Comparison of ENCODE assay signal across 10 cellular contexts in the genomic region with DNA sequence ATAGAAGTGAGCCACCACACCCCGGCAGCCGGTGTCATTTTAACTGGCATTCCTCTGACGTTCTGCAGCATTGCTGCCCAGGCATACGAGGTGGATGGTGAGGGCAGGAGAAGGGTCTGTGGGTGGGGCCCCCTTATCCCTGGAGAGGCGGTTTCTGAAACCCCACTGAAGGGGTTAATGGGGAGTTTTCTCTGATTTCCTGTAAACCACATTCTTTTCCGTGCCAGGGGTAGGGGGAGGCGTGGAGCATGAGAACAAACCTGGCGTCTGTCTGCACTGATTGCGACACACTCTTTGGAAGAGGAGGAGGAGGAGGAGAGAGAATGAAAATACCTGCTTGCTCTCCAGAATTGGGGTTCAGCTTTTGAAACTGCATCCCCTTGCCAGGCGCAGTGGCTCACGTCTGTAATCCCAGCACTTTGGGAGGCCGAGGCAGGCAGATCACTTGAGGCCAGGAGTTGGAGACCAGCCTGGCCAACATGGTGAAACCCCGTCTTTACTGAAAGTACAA. TPM values are rescaled to one million over a fixed set of nuclear protein-coding genes. Genes with fewer than 3 reads are reported as not detected.
A peak's percentile ranks its signal among the peaks of the same experiment; 100 is the strongest.
DNase-seq lines count a peak whose midpoint lies in the region; ATAC-seq and TF ChIP-seq lines count a peak whose summit lies in the region.
"Had no signal": no experiment of that assay in that cellular context is flagged by ENCODE, and none has a peak within 500 bp of the region (broad histone marks: within the 10 kb centered on the region; RNA-seq: fewer than 3 reads in every experiment).

No MANE protein-coding gene starts in this region.

- H3K4me3 ChIP-seq in PC-3 (ENCODE audit: low read length) (no peak overlapping the region), parathyroid adenoma (ENCODE audit: low read depth, low read length) (no peak overlapping the region), spleen (no peak overlapping the region)

- POLR2A ChIA-PET in PC-3 (lab: Charles Lee; ENCODE audit: unreplicated experiment), result no interaction called here

- H4K20me1 ChIP-seq in PC-3 (ENCODE audit: low read length), result no peaks in the 10 kb centered on the region

- TF ChIP-seq POLR2A in spleen (IDR thresholded peaks at IDR 0.05), result no peak

- no TSS peak for BruUV-seq in PC-3 (replicated peaks; lab: Mats Ljungman, UMichigan)

- H3K4me2 ChIP-seq in PC-3 (ENCODE audit: low read length), result peak overlapping the region; percentile 60
- H3K4me2 ChIP-seq in parathyroid adenoma (ENCODE audit: low read length), result no peak overlapping the region

- CTCF ChIA-PET in PC-3 (lab: Charles Lee), result no interaction called here

- H3K9me3 ChIP-seq in PC-3 (ENCODE audit: low read length) (no peaks in the 10 kb centered on the region), parathyroid adenoma (ENCODE audit: control insufficient read depth, low read length) (no peaks in the 10 kb centered on the region), spleen (no peaks in the 10 kb centered on the region)

- H3F3A ChIP-seq in PC-3 (ENCODE audit: low read length, unreplicated experiment), result no peaks in the 10 kb centered on the region

- no peak for TF ChIP-seq CTCF in PC-3 (conservative IDR thresholded peaks at IDR 0.05; ENCODE audit: low read depth, low read length)
- no peak for TF ChIP-seq CTCF in parathyroid adenoma (IDR thresholded peaks at IDR 0.05)
- no peak for TF ChIP-seq CTCF in spleen (IDR thresholded peaks at IDR 0.05 in 8 of 11, conservative IDR thresholded peaks at IDR 0.05 in 3 of 11)

- no peaks in the 10 kb centered on the region for H3K36me3 ChIP-seq in PC-3 (ENCODE audit: low read depth, low read length)
- no peaks in the 10 kb centered on the region for H3K36me3 ChIP-seq in parathyroid adenoma (ENCODE audit: control insufficient read depth, insufficient read depth, low read length)
- H3K36me3 ChIP-seq in spleen, result no peaks in the 10 kb centered on the region

- H3K9ac ChIP-seq in PC-3 (ENCODE audit: low read length) (no peak overlapping the region), parathyroid adenoma (no peak overlapping the region)

- H3K79me2 ChIP-seq in PC-3 (ENCODE audit: low read length) (no peaks in the 10 kb centered on the region), parathyroid adenoma (no peaks in the 10 kb centered on the region)

- H3K9me2 ChIP-seq in PC-3 (replicated peaks; ENCODE audit: low read length), result no peaks in the 10 kb centered on the region

- peak; percentile 42 for DNase-seq in AG08395 (ENCODE audit: low spot score)
- peak; percentile 50 for DNase-seq in PC-3
- peak; percentile 61 for DNase-seq in glomerular visceral epithelial cell (ENCODE audit: extremely low spot score)
- DNase-seq in DMS53 treated with DMSO at 0.1 percent for 48 hours (lab: John Stamatoyannopoulos, UW; ENCODE audit: unreplicated experiment), result no peak
- no peak for DNase-seq in spleen
- DNase-seq: NCI-H69 had no signal

- H2AFZ ChIP-seq in PC-3 (ENCODE audit: low read length) (peak overlapping the region; percentile 80), parathyroid adenoma (peak overlapping the region; percentile 41)

- ATAC-seq in PC-3 (no peak), GM19324 (IDR thresholded peaks at IDR 0.05; ENCODE audit: low FRiP score, unreplicated experiment) (no peak), GM21529 (IDR thresholded peaks at IDR 0.05; ENCODE audit: unreplicated experiment) (no peak)
- ATAC-seq: left colon had no signal

- H3K27ac ChIP-seq in PC-3 (ENCODE audit: low read length), result no peak overlapping the region
- H3K27ac ChIP-seq in parathyroid adenoma, result no peak overlapping the region
- H3K27ac ChIP-seq in spleen, result peak overlapping the region in 3 of 8 donors; percentile 2 to 15 (median 4)

- no peaks in the 10 kb centered on the region for H3K27me3 ChIP-seq in PC-3 (ENCODE audit: low read length)
- no peaks in the 10 kb centered on the region for H3K27me3 ChIP-seq in parathyroid adenoma (ENCODE audit: control insufficient read depth, insufficient read depth, low read length)
- H3K27me3 ChIP-seq in spleen (replicated peaks in 1 of 7), result no peaks in the 10 kb centered on the region

- intact Hi-C loops in PC-3 (cut with micrococcal nuclease), result no loop called here
- intact Hi-C loops in spleen (cut with DNase I; ENCODE audit: low total_unique reads), result loop anchor here (10.0 kb wide), 1 partner anchor 78 kb away; no protein-coding TSS in a partner anchor

- H3K4me1 ChIP-seq in PC-3 (ENCODE audit: insufficient read depth, low read length), result no peaks in the 10 kb centered on the region; the same call in 1 of the 2 replicates
- H3K4me1 ChIP-seq in parathyroid adenoma, result no peaks in the 10 kb centered on the region
- peaks cover 3 to 71% (median 48%) of the 10 kb centered on the region in 6 donors for H3K4me1 ChIP-seq in spleen

- 28 to 42% (median 33%) methylated on average over 13 of the region's 13 CpGs for WGBS in spleen, 5 donors

RNA-seq across cellular contexts. Expression of gene C3, which starts 2.7 kb away (rescaled TPM):
- total RNA-seq in PC-3 (2014; rRNA removed), result 13.3 and 16.9 TPM in 2 replicates
- total RNA-seq in spleen, result 10 to 100 TPM in 4 of 7 donors, 1 to 10 TPM in 3; 5.8 to 68.1 (median 19.7) TPM
- 100 to 1,000 TPM in 1 of 3 donors, 10 to 100 TPM in 2; 31.0 to 182 (median 34.1) TPM for polyA plus RNA-seq in spleen

RNA-seq across cellular contexts. Expression of gene GPR108, which starts 14.2 kb away (rescaled TPM):
- 59.0 and 78.7 TPM in 2 replicates for total RNA-seq in PC-3 (2014; rRNA removed)
- total RNA-seq in spleen, result 10 to 100 TPM; 35.4 to 75.0 (median 56.0) TPM
- polyA plus RNA-seq in spleen, result 100 to 1,000 TPM in 1 of 3 donors, 10 to 100 TPM in 2; 66.9 to 102 (median 91.8) TPM

RNA-seq across cellular contexts. Expression of gene TRIP10, which starts 16.3 kb away (rescaled TPM):
- total RNA-seq in PC-3 (2014; rRNA removed), result 96.6 and 106 TPM in 2 replicates
- total RNA-seq in spleen, result 10 to 100 TPM; 25.4 to 50.3 (median 32.1) TPM
- 10 to 100 TPM; 17.2 to 58.2 (median 36.1) TPM for polyA plus RNA-seq in spleen

RNA-seq across cellular contexts. Expression of gene SH2D3A, which starts 44.1 kb away (rescaled TPM):
- total RNA-seq in PC-3 (2014; rRNA removed) (141 and 162 TPM in 2 replicates), spleen (10 to 100 TPM in 5 of 7 donors, 1 to 10 TPM in 2; 7.5 to 17.1 (median 11.8) TPM)
- polyA plus RNA-seq in spleen, result 10 to 100 TPM in 1 of 3 donors, 1 to 10 TPM in 2; 7.6 to 10.0 (median 9.3) TPM

RNA-seq across cellular contexts. Expression of gene VAV1, which starts 49.3 kb away (rescaled TPM):
- total RNA-seq in PC-3 (2014; rRNA removed) (3.0 and 3.2 TPM in 2 replicates), spleen (100 to 1,000 TPM in 1 of 7 donors, 10 to 100 TPM in 6; 73.4 to 151 (median 90.1) TPM)
- polyA plus RNA-seq in spleen, result 10 to 100 TPM; 34.8 to 48.8 (median 40.9) TPM

Comparison
In these comparisons a context has a peak if more than half of its experiments do, and no peak if none do; other contexts are left out.
1. DNase-seq: peak in AG08395 (single experiment), PC-3 (single experiment) and glomerular visceral epithelial cell (single experiment); none in DMS53 treated with DMSO at 0.1 percent for 48 hours (single experiment) and spleen (single experiment).